ENCODE assay signal across 2 cellular contexts in the genomic region with DNA sequence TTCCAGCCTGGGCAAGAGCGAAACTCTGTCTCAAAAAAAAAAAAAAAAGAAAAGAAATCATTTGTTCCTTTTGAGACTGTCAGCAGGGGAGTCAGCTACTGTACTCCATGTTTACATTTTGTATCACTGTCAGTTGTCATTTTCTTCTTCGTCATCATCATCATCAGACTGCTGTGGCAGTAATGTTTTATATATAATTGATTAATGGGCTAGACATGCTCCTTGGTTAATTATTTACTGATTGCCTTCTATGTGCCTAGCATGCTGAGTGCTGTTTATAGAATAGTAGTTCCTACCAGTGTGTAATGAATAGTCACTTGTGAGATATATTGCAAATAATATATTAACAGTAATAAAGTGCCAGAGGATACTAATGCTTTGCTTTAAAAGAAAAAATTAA.
TF ChIP-seq lines count a peak whose summit lies in the region.

No MANE protein-coding gene starts in this region.

TF ChIP-seq in SK-N-SH, 30 proteins besides CTCF, POLR2A, EP300 and RAD21 (continued from another document):
- TF ChIP-seq ZBTB33 (IDR thresholded peaks at IDR 0.05; ENCODE audit: borderline replicate concordance, low read depth): no peak
- TF ChIP-seq RXRA (IDR thresholded peaks at IDR 0.05; ENCODE audit: borderline replicate concordance, low read depth): no peak
- TF ChIP-seq GABPA (IDR thresholded peaks at IDR 0.05; ENCODE audit: low read depth): no peak
- no peak for TF ChIP-seq MXI1 (IDR thresholded peaks at IDR 0.05; ENCODE audit: low read depth, low read length)
- no peak for TF ChIP-seq ELF1 (IDR thresholded peaks at IDR 0.05)
- TF ChIP-seq GATA2 (CRISPR knock-in tag; IDR thresholded peaks at IDR 0.05): no peak
- TF ChIP-seq MAX (IDR thresholded peaks at IDR 0.05; ENCODE audit: low read depth): no peak
- no peak for TF ChIP-seq RFX5 (IDR thresholded peaks at IDR 0.05; ENCODE audit: low read length)
- TF ChIP-seq FOXM1 (IDR thresholded peaks at IDR 0.05; ENCODE audit: low read depth): no peak
- TF ChIP-seq FOXJ3 (CRISPR knock-in tag; IDR thresholded peaks at IDR 0.05): no peak
TF ChIP-seq in SK-N-SH: peak in this region for 0.

TF ChIP-seq in SK-N-SH treated with all-trans-retinoic acid at 6 μM for 48 hours, 23 proteins besides CTCF, POLR2A, EP300 and RAD21 (continued from another document):
- TF ChIP-seq, protein P1, sequence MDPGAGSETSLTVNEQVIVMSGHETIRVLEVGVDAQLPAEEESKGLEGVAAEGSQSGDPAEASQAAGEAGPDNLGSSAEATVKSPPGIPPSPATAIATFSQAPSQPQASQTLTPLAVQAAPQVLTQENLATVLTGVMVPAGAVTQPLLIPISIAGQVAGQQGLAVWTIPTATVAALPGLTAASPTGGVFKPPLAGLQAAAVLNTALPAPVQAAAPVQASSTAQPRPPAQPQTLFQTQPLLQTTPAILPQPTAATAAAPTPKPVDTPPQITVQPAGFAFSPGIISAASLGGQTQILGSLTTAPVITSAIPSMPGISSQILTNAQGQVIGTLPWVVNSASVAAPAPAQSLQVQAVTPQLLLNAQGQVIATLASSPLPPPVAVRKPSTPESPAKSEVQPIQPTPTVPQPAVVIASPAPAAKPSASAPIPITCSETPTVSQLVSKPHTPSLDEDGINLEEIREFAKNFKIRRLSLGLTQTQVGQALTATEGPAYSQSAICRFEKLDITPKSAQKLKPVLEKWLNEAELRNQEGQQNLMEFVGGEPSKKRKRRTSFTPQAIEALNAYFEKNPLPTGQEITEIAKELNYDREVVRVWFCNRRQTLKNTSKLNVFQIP (CRISPR knock-in tag; IDR thresholded peaks at IDR 0.05; ENCODE audit: borderline replicate concordance, low read depth): no peak
TF ChIP-seq in SK-N-SH treated with all-trans-retinoic acid at 6 μM for 48 hours: peak in this region for 0.
